20 cellular contexts compared by ENCODE assay signal in genomic region chr11:119501777-119502405, GRCh38.
DNase-seq lines count a peak whose midpoint lies in the region; FAIRE-seq and TF ChIP-seq lines count a peak whose summit lies in the region.
"Had no signal": no experiment of that assay in that cellular context is flagged by ENCODE, and none has a peak within 500 bp of the region (broad histone marks: within the 10 kb centered on the region; RNA-seq: fewer than 3 reads in every experiment).

No MANE protein-coding gene starts in this region.

- TF ChIP-seq CTCF in H1 (IDR thresholded peaks at IDR 0.05; ENCODE audit: control extremely low read depth in 1 of 3, insufficient read depth in 1 of 3, low read depth in 1 of 3, low read length in 3 of 3) = no peak
- no peak for TF ChIP-seq CTCF in neural progenitor cell (IDR thresholded peaks at IDR 0.05)
- TF ChIP-seq CTCF in RWPE1 (conservative IDR thresholded peaks at IDR 0.05; ENCODE audit: low read depth) = no peak

- H3K4me2 ChIP-seq in H1 (ENCODE audit: insufficient read depth in 1 of 2, low read depth in 2 of 2, low read length in 2 of 2) (peak overlapping the region in 1 of 2 experiments; percentile 28; a peak in 1 of 4 replicates), neural progenitor cell (peak overlapping the region; percentile 57)
- H3K4me2 ChIP-seq: BLaER1 had no signal

- H3K27ac ChIP-seq in H1 (ENCODE audit: low read depth, low read length) (no peak overlapping the region), neural progenitor cell (no peak overlapping the region), RWPE1 (no peak overlapping the region)
- H3K27ac ChIP-seq: 22Rv1, BLaER1, GM23248 had no signal

- no peak overlapping the region for H2AK5ac ChIP-seq in H1 (ENCODE audit: low read depth, low read length)

- H3K36me3 Mint-ChIP-seq in neural progenitor cell = peaks cover 1% of the 10 kb centered on the region
- H3K36me3 Mint-ChIP-seq: CD8-positive, alpha-beta T cell had no signal

- H3K4me3 ChIP-seq in H1 (ENCODE audit: extremely low read depth in 1 of 4, insufficient read depth in 2 of 4, low read depth in 3 of 4, low read length in 4 of 4) (no peak overlapping the region), neural progenitor cell (no peak overlapping the region)
- H3K4me3 ChIP-seq: BLaER1, GM23248 had no signal

- H3K9ac ChIP-seq in H1 (replicated peaks in 1 of 4; ENCODE audit: extremely low read depth in 1 of 4, low read depth in 3 of 4, low read length in 3 of 4) (no peak overlapping the region), neural progenitor cell (no peak overlapping the region)
- H3K9ac ChIP-seq: BLaER1, GM23248 had no signal

- H3K27me3 Mint-ChIP-seq in neural progenitor cell (ENCODE audit: insufficient read depth, low read depth) = peaks cover 27% of the 10 kb centered on the region

- H3F3A ChIP-seq in neural progenitor cell (ENCODE audit: low read depth) = peaks cover 11% of the 10 kb centered on the region

- 78% methylated on average over 21 of the region's 21 CpGs; no CpG with 5 or more reads in 1 of the 2 experiments for WGBS in H1 (ENCODE audit: extremely low coverage in 1 of 2, insufficient coverage in 1 of 2, insufficient read length in 1 of 2, insufficient replicate concordance in 2 of 2, low coverage in 1 of 2, low lambda C conversion rate in 2 of 2, missing lambda C conversion rate in 1 of 2), 2 experiments

- peak overlapping the region; percentile 72 for H3K4me3 Mint-ChIP-seq in neural progenitor cell
- H3K4me3 Mint-ChIP-seq: CD8-positive, alpha-beta T cell had no signal

- H3K4me1 Mint-ChIP-seq in neural progenitor cell = peaks cover 36% of the 10 kb centered on the region

- no peak overlapping the region for H2BK20ac ChIP-seq in H1 (ENCODE audit: low read length)

- CTCF ChIA-PET in H1 (lab: Charles Lee; ENCODE audit: partially characterized antibody) (interaction anchor here (0.6 to 7.6 kb wide), 13 partner anchors 9 to 606 kb away, joined by 3 to 49 read pairs (median 4); no protein-coding TSS in a partner anchor), RWPE1 (lab: Yijun Ruan, JAX) (no interaction called here)

- FAIRE-seq in H1 (lab: Jason Lieb, UNC) = no peak
- FAIRE-seq: GM12891 had no signal

- H3K36me3 ChIP-seq in H1 (ENCODE audit: control insufficient read depth in 2 of 4, insufficient read depth in 4 of 4, low read length in 3 of 4) (no peaks in the 10 kb centered on the region), neural progenitor cell (no peaks in the 10 kb centered on the region)
- H3K36me3 ChIP-seq: BLaER1 had no signal

- no peak overlapping the region for H4K91ac ChIP-seq in H1 (replicated peaks; ENCODE audit: insufficient read length, low read length)

- no peaks in the 10 kb centered on the region for H4K20me1 ChIP-seq in H1 (replicated peaks in 1 of 2; ENCODE audit: control insufficient read depth in 1 of 2, insufficient read depth in 2 of 2, low read length in 2 of 2)
- H4K20me1 ChIP-seq in neural progenitor cell (ENCODE audit: low read depth) = peaks cover 18% of the 10 kb centered on the region
- H4K20me1 ChIP-seq: BLaER1 had no signal

- H3K14ac ChIP-seq in H1 (ENCODE audit: insufficient read length) = no peak overlapping the region

- POLR2A ChIA-PET in H1 (lab: Charles Lee; ENCODE audit: partially characterized antibody) (no interaction called here), RWPE1 (lab: Yijun Ruan, JAX; ENCODE audit: low non-redundant PET) (no interaction called here)

- H3K9me3 Mint-ChIP-seq in neural progenitor cell = peaks cover 8% of the 10 kb centered on the region
- H3K9me3 Mint-ChIP-seq: CD8-positive, alpha-beta T cell had no signal

- H3K79me2 ChIP-seq in H1 (ENCODE audit: control insufficient read depth in 1 of 2, insufficient read depth in 2 of 2, low read length in 2 of 2) (no peaks in the 10 kb centered on the region), neural progenitor cell (ENCODE audit: low read depth) (no peaks in the 10 kb centered on the region)

- H3K23me2 ChIP-seq in H1 (ENCODE audit: low read depth, low read length) = no peaks in the 10 kb centered on the region

- TF ChIP-seq POLR2A in H1 (IDR thresholded peaks at IDR 0.05; ENCODE audit: control extremely low read depth in 1 of 2, low read depth in 2 of 2, low read length in 2 of 2) = no peak

- H2BK15ac ChIP-seq in H1 (ENCODE audit: low read length) = peak overlapping the region; percentile 53; the same call in 1 of the 2 replicates

- no peak overlapping the region for H2AFZ ChIP-seq in H1 (ENCODE audit: low read length)
- no peak overlapping the region for H2AFZ ChIP-seq in neural progenitor cell (replicated peaks)
- H2AFZ ChIP-seq: GM23248 had no signal

- TF ChIP-seq RAD21 in H1 (IDR thresholded peaks at IDR 0.05 in 1 of 2, conservative IDR thresholded peaks at IDR 0.05 in 1 of 2; ENCODE audit: low read depth in 2 of 2, low read length in 2 of 2) = no peak

- peaks cover 8 to 26% (median 15%) of the 10 kb centered on the region in 4 experiments for H3K4me1 ChIP-seq in H1 (replicated peaks in 1 of 4; ENCODE audit: control insufficient read depth in 3 of 4, insufficient read depth in 4 of 4, low read length in 3 of 4)
- peaks cover 18% of the 10 kb centered on the region for H3K4me1 ChIP-seq in neural progenitor cell
- H3K4me1 ChIP-seq: BLaER1 had no signal

- peak overlapping the region; percentile 76 for H3K27ac Mint-ChIP-seq in neural progenitor cell
- H3K27ac Mint-ChIP-seq: CD8-positive, alpha-beta T cell had no signal

- H3K27me3 ChIP-seq in H1 (replicated peaks in 1 of 4; ENCODE audit: control insufficient read depth in 3 of 4, extremely low read depth in 1 of 4, insufficient read depth in 3 of 4, low read length in 3 of 4) = no peaks in the 10 kb centered on the region
- no peaks in the 10 kb centered on the region for H3K27me3 ChIP-seq in neural progenitor cell
- H3K27me3 ChIP-seq: BLaER1 had no signal

- H2BK5ac ChIP-seq in H1 (ENCODE audit: low read depth, low read length) = no peak overlapping the region

- no peak overlapping the region for H4K8ac ChIP-seq in H1 (ENCODE audit: extremely low read depth, insufficient read depth, low read length)

- no peak overlapping the region for H3K23ac ChIP-seq in H1 (ENCODE audit: insufficient read length)

- H3K79me1 ChIP-seq in H1 (ENCODE audit: low read depth, low read length) = no peaks in the 10 kb centered on the region

- H3K18ac ChIP-seq in H1 (ENCODE audit: extremely low read depth, low read length) = peak overlapping the region; percentile 24; the same call in 1 of the 2 replicates

- no peak overlapping the region for H4K5ac ChIP-seq in H1 (ENCODE audit: insufficient read length, low read depth, low read length)

- no peak for TF ChIP-seq EP300 in H1 (IDR thresholded peaks at IDR 0.05; ENCODE audit: borderline replicate concordance in 1 of 2, low read depth in 2 of 2, low read length in 2 of 2)

- H2BK120ac ChIP-seq in H1 (replicated peaks; ENCODE audit: low read depth, low read length) = no peak overlapping the region

- peak; percentile 44 for DNase-seq in NCI-H146 (lab: John Stamatoyannopoulos, UW)
- no peak for DNase-seq in NCI-H146 treated with DMSO at 0.1 percent for 48 hours (lab: John Stamatoyannopoulos, UW; ENCODE audit: unreplicated experiment)
- DNase-seq in NCI-H2227 (lab: John Stamatoyannopoulos, UW; ENCODE audit: unreplicated experiment) = peak; percentile 68
- DNase-seq in H1 (ENCODE audit: low read depth in 1 of 2, low spot score in 2 of 2) = no peak
- DNase-seq in neural progenitor cell (ENCODE audit: low spot score) = peak; percentile 77
- DNase-seq in RWPE1 (ENCODE audit: low spot score) = no peak
- no peak for DNase-seq in activated CD4-positive, alpha-beta T cell treated with anti-CD3 and anti-CD28 coated beads, Interleukin-2, amount 50 U/mL, for 4 hours
- DNase-seq in NCI-H446 treated with DMSO at 0.1 percent for 48 hours (lab: John Stamatoyannopoulos, UW) = no peak
- DNase-seq: ACHN; CD8-positive, alpha-beta T cell; DND-41; GM23248; IMR-90; MV-4-11; NCI-H2029 treated with DMSO at 0.1 percent for 48 hours; NCI-H510A treated with DMSO at 0.1 percent for 48 hours; SHP77 had no signal

- H3K9me3 ChIP-seq in H1 (ENCODE audit: insufficient read depth in 2 of 2, low read depth in 1 of 2, low read length in 1 of 2) (no peaks in the 10 kb centered on the region; a peak in 1 of 4 replicates), neural progenitor cell (ENCODE audit: low read depth) (no peaks in the 10 kb centered on the region)
- H3K9me3 ChIP-seq: BLaER1 had no signal

- H3K4ac ChIP-seq in H1 (replicated peaks; ENCODE audit: insufficient read length, low read depth, low read length) = no peak overlapping the region

- no peak overlapping the region for H2BK12ac ChIP-seq in H1 (ENCODE audit: low read depth, low read length)

- no peak overlapping the region for H3K56ac ChIP-seq in H1 (replicated peaks; ENCODE audit: insufficient read length, low read depth, low read length)

TF ChIP-seq in H1, 55 proteins besides CTCF, POLR2A, EP300 and RAD21:
- TF ChIP-seq YY1 (IDR thresholded peaks at IDR 0.05; ENCODE audit: low read depth, low read length) (no peak), TCF12 (IDR thresholded peaks at IDR 0.05; ENCODE audit: low read depth, low read length) (no peak), FOSL1 (IDR thresholded peaks at IDR 0.05; ENCODE audit: insufficient read depth, low read depth, low read length) (no peak)
- TF ChIP-seq, protein P1, sequence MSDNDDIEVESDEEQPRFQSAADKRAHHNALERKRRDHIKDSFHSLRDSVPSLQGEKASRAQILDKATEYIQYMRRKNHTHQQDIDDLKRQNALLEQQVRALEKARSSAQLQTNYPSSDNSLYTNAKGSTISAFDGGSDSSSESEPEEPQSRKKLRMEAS (IDR thresholded peaks at IDR 0.05) = no peak

Comparison
In these comparisons a context has a peak if more than half of its experiments do, and no peak if none do; other contexts are left out.
1. DNase-seq: peak in NCI-H146 (single experiment), NCI-H2227 (single experiment) and neural progenitor cell (single experiment); none in NCI-H146 treated with DMSO at 0.1 percent for 48 hours (single experiment), H1 (0 of 2), RWPE1 (single experiment), activated CD4-positive, alpha-beta T cell treated with anti-CD3 and anti-CD28 coated beads, Interleukin-2, amount 50 U/mL, for 4 hours (0 of 2) and NCI-H446 treated with DMSO at 0.1 percent for 48 hours (single experiment).